8 cellular contexts compared by ENCODE assay signal in genomic region chr7:135976312-135977019, GRCh38. TPM values are rescaled to one million over a fixed set of nuclear protein-coding genes. Genes with fewer than 3 reads are reported as not detected.
A peak's percentile ranks its signal among the peaks of the same experiment; 100 is the strongest.
DNase-seq lines count a peak whose midpoint lies in the region; ATAC-seq and TF ChIP-seq lines count a peak whose summit lies in the region.

No MANE protein-coding gene starts in this region.

- peak overlapping the region in 9 of 10 donors; percentile 80 to 95 (median 90) for H3K27ac ChIP-seq in heart right ventricle

- peak; percentile 36 for DNase-seq in M059J (ENCODE audit: low read depth)
- DNase-seq in activated naive CD4-positive, alpha-beta T cell treated with anti-CD3 and anti-CD28 coated beads, Interleukin-2, amount 10 ng/mL, durations not matched to agents 7 days and 5 days: peak; percentile 63
- no peak for DNase-seq in heart right ventricle
- DNase-seq in sciatic nerve (ENCODE audit: low spot score): no peak
- no peak for DNase-seq in D341Med (ENCODE audit: low spot score)
- no peak for DNase-seq in activated CD4-positive, CD25-positive, alpha-beta regulatory T cell treated with anti-CD3 and anti-CD28 coated beads, Interleukin-2, amount 50 U/mL, for 72 hours

- H3K4me1 Mint-ChIP-seq in activated naive CD4-positive, alpha-beta T cell treated with anti-CD3 and anti-CD28 coated beads, Interleukin-2, amount 10 ng/mL, durations not matched to agents 7 days and 5 days: peaks cover 82% of the 10 kb centered on the region

- 1 to 3% methylated on average over 13 of the region's 13 CpGs for WGBS in heart right ventricle, 2 donors

- H3K9me3 ChIP-seq in ES-I3 (ENCODE audit: control insufficient read depth, insufficient read depth, low read length) (no peaks in the 10 kb centered on the region), heart right ventricle (no peaks in the 10 kb centered on the region)

- ATAC-seq in GM21619 (IDR thresholded peaks at IDR 0.05; ENCODE audit: unreplicated experiment): peak; percentile 12
- peak in 7 of 8 donors; percentile 1 to 29 (median 13) for ATAC-seq in heart right ventricle
- peak; percentile 4 for ATAC-seq in sciatic nerve

- peak overlapping the region; percentile 96 for H3K4me3 Mint-ChIP-seq in activated naive CD4-positive, alpha-beta T cell treated with anti-CD3 and anti-CD28 coated beads, Interleukin-2, amount 10 ng/mL, durations not matched to agents 7 days and 5 days

- TF ChIP-seq CTCF in heart right ventricle (IDR thresholded peaks at IDR 0.05): no peak

- peak overlapping the region; percentile 94 for H3K9ac ChIP-seq in ES-I3 (ENCODE audit: low read depth, low read length)

- CTCF ChIA-PET in activated naive CD4-positive, alpha-beta T cell treated with anti-CD3 and anti-CD28 coated beads, Interleukin-2, amount 10 ng/mL, durations not matched to agents 7 days and 5 days (lab: Charles Lee): no interaction called here

- H3K27ac Mint-ChIP-seq in activated naive CD4-positive, alpha-beta T cell treated with anti-CD3 and anti-CD28 coated beads, Interleukin-2, amount 10 ng/mL, durations not matched to agents 7 days and 5 days: peak overlapping the region; percentile 93

- no peaks in the 10 kb centered on the region for H3K27me3 Mint-ChIP-seq in activated naive CD4-positive, alpha-beta T cell treated with anti-CD3 and anti-CD28 coated beads, Interleukin-2, amount 10 ng/mL, durations not matched to agents 7 days and 5 days

- no peaks in the 10 kb centered on the region for H3K9me3 Mint-ChIP-seq in activated naive CD4-positive, alpha-beta T cell treated with anti-CD3 and anti-CD28 coated beads, Interleukin-2, amount 10 ng/mL, durations not matched to agents 7 days and 5 days

- H3K36me3 ChIP-seq in ES-I3 (ENCODE audit: insufficient read depth, low read length) (no peaks in the 10 kb centered on the region), heart right ventricle (peaks cover 0 to 24% (median 0%) of the 10 kb centered on the region in 9 donors)

- no peaks in the 10 kb centered on the region for H3K27me3 ChIP-seq in heart right ventricle

- H3K4me1 ChIP-seq in ES-I3 (ENCODE audit: insufficient read depth, low read length) (peaks cover 13% of the 10 kb centered on the region), heart right ventricle (peaks cover 3 to 88% (median 64%) of the 10 kb centered on the region in 9 donors)

- H3K36me3 Mint-ChIP-seq in activated naive CD4-positive, alpha-beta T cell treated with anti-CD3 and anti-CD28 coated beads, Interleukin-2, amount 10 ng/mL, durations not matched to agents 7 days and 5 days: peaks cover 21% of the 10 kb centered on the region

- intact Hi-C loops in heart right ventricle (cut with DNase I): loop anchor here in 1 of 10 donors (10.0 kb wide), 1 partner anchor 312 kb away; the partner anchor contains the start of gene STMP1
- intact Hi-C loops in sciatic nerve (cut with DNase I): no loop called here

- peak overlapping the region; percentile 74 to 99 (median 94) for H3K4me3 ChIP-seq in heart right ventricle

RNA-seq across cellular contexts. Expression of gene MTPN, which starts 0.7 kb away (rescaled TPM):
- 154 and 217 TPM in 2 replicates for total RNA-seq in M059J (2014; rRNA removed; shearing (Covaris generic))
- 100 to 1,000 TPM in 2 of 10 donors, 10 to 100 TPM in 8; 63.3 to 107 (median 84.7) TPM for total RNA-seq in heart right ventricle
- polyA plus RNA-seq in heart right ventricle: 10 to 100 TPM; 15.7 to 47.5 TPM
- 114 TPM for total RNA-seq in sciatic nerve

Comparison
In these comparisons a context has a peak if more than half of its experiments do, and no peak if none do; other contexts are left out.
1. DNase-seq: peak in M059J (single experiment) and activated naive CD4-positive, alpha-beta T cell treated with anti-CD3 and anti-CD28 coated beads, Interleukin-2, amount 10 ng/mL, durations not matched to agents 7 days and 5 days (single experiment); none in heart right ventricle (0 of 2), sciatic nerve (single experiment), D341Med (single experiment) and activated CD4-positive, CD25-positive, alpha-beta regulatory T cell treated with anti-CD3 and anti-CD28 coated beads, Interleukin-2, amount 50 U/mL, for 72 hours (single experiment).
2. Peak in every context shown above with its lines, with median percentiles within 50 percentile points of each other: ATAC-seq.